In genomic region chr11:64599698-64600211, GRCh38 we compare ENCODE assay signal across 19 cellular contexts. TPM values are rescaled to one million over a fixed set of nuclear protein-coding genes. Genes with fewer than 3 reads are reported as not detected.
A peak's percentile ranks its signal among the peaks of the same experiment; 100 is the strongest.
DNase-seq lines count a peak whose midpoint lies in the region; ATAC-seq and TF ChIP-seq lines count a peak whose summit lies in the region.
"Had no signal": no experiment of that assay in that cellular context is flagged by ENCODE, and none has a peak within 500 bp of the region (broad histone marks: within the 10 kb centered on the region; RNA-seq: fewer than 3 reads in every experiment).

No MANE protein-coding gene starts in this region.

- no peaks in the 10 kb centered on the region for H3K36me3 ChIP-seq in BLaER1
- no peaks in the 10 kb centered on the region for H3K36me3 ChIP-seq in mesenchymal stem cell (ENCODE audit: control insufficient read depth in 1 of 2, insufficient read depth in 2 of 2, low read depth in 1 of 2, low read length in 2 of 2)
- H3K36me3 ChIP-seq in osteoblast (ENCODE audit: insufficient read depth, low read length) = no peaks in the 10 kb centered on the region

- H2AK5ac ChIP-seq in mesenchymal stem cell (ENCODE audit: low read length, severe bottlenecking) = no peak overlapping the region

- no peak overlapping the region for H3K4me3 Mint-ChIP-seq in brain
- H3K4me3 Mint-ChIP-seq: CD4-positive, alpha-beta T cell; HFFc6 had no signal

- no peaks in the 10 kb centered on the region for H3K27me3 ChIP-seq in BLaER1
- peaks cover 22 to 25% of the 10 kb centered on the region in 2 experiments for H3K27me3 ChIP-seq in mesenchymal stem cell (ENCODE audit: control insufficient read depth in 1 of 2, insufficient read depth in 1 of 2, low read length in 2 of 2)
- no peaks in the 10 kb centered on the region for H3K27me3 ChIP-seq in osteoblast (ENCODE audit: insufficient read depth, low read length)

- no peak overlapping the region for H3K14ac ChIP-seq in mesenchymal stem cell (ENCODE audit: low read length in 2 of 2)

- no peak overlapping the region for H3K18ac ChIP-seq in mesenchymal stem cell (ENCODE audit: low read depth in 1 of 2, low read length in 2 of 2)

- H3K4me1 ChIP-seq in BLaER1 = peaks cover 13% of the 10 kb centered on the region
- H3K4me1 ChIP-seq in mesenchymal stem cell (ENCODE audit: control insufficient read depth, insufficient read depth, low read depth, low read length) = no peaks in the 10 kb centered on the region
- H3K4me1 ChIP-seq in osteoblast (ENCODE audit: insufficient read depth, low read length) = no peaks in the 10 kb centered on the region

- H2BK12ac ChIP-seq in mesenchymal stem cell (ENCODE audit: low read length in 2 of 2) = no peak overlapping the region

- no peak for DNase-seq in mesenchymal stem cell
- peak; percentile 85 for DNase-seq in osteoblast (ENCODE audit: insufficient read length, low spot score, missing footprints)
- DNase-seq in activated CD4-positive, alpha-beta T cell treated with anti-CD3 and anti-CD28 coated beads, Interleukin-2, amount 50 U/mL, for 48 hours = no peak
- DNase-seq in left lobe of liver (ENCODE audit: low spot score) = no peak
- no peak for DNase-seq in NCI-H1436 (lab: John Stamatoyannopoulos, UW)
- DNase-seq: ACHN; C1 segment of cervical spinal cord; Calu3; CD4-positive, alpha-beta T cell; DMS 273 treated with DMSO at 0.1 percent for 48 hours; DMS79 treated with DMSO at 0.1 percent for 48 hours; EL; HCEC 1CT; HFFc6 had no signal

- H3K27ac Mint-ChIP-seq in brain = peak overlapping the region in 4 of 5 experiments; percentile 45 to 79 (median 67)
- H3K27ac Mint-ChIP-seq: CD4-positive, alpha-beta T cell; HFFc6 had no signal

- H2BK120ac ChIP-seq in mesenchymal stem cell (ENCODE audit: low read depth, low read length) = no peak overlapping the region

- H3K4me2 ChIP-seq in BLaER1 (no peak overlapping the region), mesenchymal stem cell (ENCODE audit: low read length, poor library complexity, severe bottlenecking) (no peak overlapping the region), osteoblast (ENCODE audit: insufficient read depth, low read length) (no peak overlapping the region)

- no peak overlapping the region for H2AFZ ChIP-seq in mesenchymal stem cell (ENCODE audit: low read depth, low read length)
- H2AFZ ChIP-seq in osteoblast (ENCODE audit: low read length) = no peak overlapping the region

- H3K79me1 ChIP-seq in mesenchymal stem cell (replicated peaks; ENCODE audit: low read length, poor library complexity, severe bottlenecking) = no peaks in the 10 kb centered on the region

- H3K9me3 ChIP-seq in BLaER1 (peaks cover 23% of the 10 kb centered on the region), mesenchymal stem cell (ENCODE audit: control insufficient read depth, low read length) (peaks cover 8% of the 10 kb centered on the region), osteoblast (ENCODE audit: low read depth, low read length) (peaks cover 2% of the 10 kb centered on the region)

- ATAC-seq in left lobe of liver = no peak

- H3K27me3 Mint-ChIP-seq in brain = peaks cover 4% of the 10 kb centered on the region
- H3K27me3 Mint-ChIP-seq: CD4-positive, alpha-beta T cell had no signal

- TF ChIP-seq CTCF in brain (conservative IDR thresholded peaks at IDR 0.05) = no peak
- TF ChIP-seq CTCF in osteoblast (IDR thresholded peaks at IDR 0.05; ENCODE audit: extremely low read depth, low read depth, low read length) = no peak

- H3K79me2 ChIP-seq in osteoblast (ENCODE audit: insufficient read depth, low read length) = no peaks in the 10 kb centered on the region

- H4K91ac ChIP-seq in mesenchymal stem cell (ENCODE audit: low read length) = peak overlapping the region; percentile 52

- peaks cover 5% of the 10 kb centered on the region for H3K4me1 Mint-ChIP-seq in brain

- H3K23ac ChIP-seq in mesenchymal stem cell (ENCODE audit: low read length in 2 of 2) = no peak overlapping the region

- H2BK15ac ChIP-seq in mesenchymal stem cell (ENCODE audit: low read depth, poor library complexity, severe bottlenecking) = no peak overlapping the region

- 90% methylated on average over 17 of the region's 17 CpGs for WGBS in mesenchymal stem cell

- H3K27ac ChIP-seq in BLaER1 (peak overlapping the region; percentile 13; the same call in 1 of the 2 replicates), mesenchymal stem cell (ENCODE audit: low read length, poor library complexity, severe bottlenecking) (no peak overlapping the region), osteoblast (ENCODE audit: low read depth, low read length) (no peak overlapping the region)

- no peak overlapping the region for H3K4me3 ChIP-seq in BLaER1
- H3K4me3 ChIP-seq in mesenchymal stem cell (ENCODE audit: insufficient read depth in 1 of 2, low read depth in 1 of 2, low read length in 2 of 2) = no peak overlapping the region
- H3K4me3 ChIP-seq in osteoblast (ENCODE audit: insufficient read depth, low read length) = no peak overlapping the region

- H3K4ac ChIP-seq in mesenchymal stem cell (ENCODE audit: low read depth in 1 of 2, low read length in 2 of 2) = no peak overlapping the region

- H4K20me1 ChIP-seq in BLaER1 (no peaks in the 10 kb centered on the region), osteoblast (ENCODE audit: insufficient read depth, low read length) (no peaks in the 10 kb centered on the region)

- no peak overlapping the region for H2BK5ac ChIP-seq in mesenchymal stem cell (ENCODE audit: low read depth, low read length, poor library complexity, severe bottlenecking)

- H4K8ac ChIP-seq in mesenchymal stem cell (ENCODE audit: low read length) = no peak overlapping the region

- H3K9ac ChIP-seq in BLaER1 (no peak overlapping the region), mesenchymal stem cell (ENCODE audit: low read length) (no peak overlapping the region)

- peaks cover 0 to 5% (median 0%) of the 10 kb centered on the region in 5 experiments for H3K9me3 Mint-ChIP-seq in brain
- H3K9me3 Mint-ChIP-seq: CD4-positive, alpha-beta T cell; HFFc6 had no signal

- H3K36me3 Mint-ChIP-seq in brain = no peaks in the 10 kb centered on the region

RNA-seq across cellular contexts. Expression of gene SLC22A12, which starts 8.7 kb away (rescaled TPM):
- polyA plus RNA-seq in brain (ENCODE audit: insufficient read depth, low read depth, low replicate concordance) = not detected
- not detected for polyA plus RNA-seq in mesenchymal stem cell (2013, experiment 1 of 2)
- not detected for polyA plus RNA-seq in mesenchymal stem cell (2013, experiment 2 of 2)
- total RNA-seq in osteoblast (not detected in 2 replicates), left lobe of liver (not detected)
- total RNA-seq: A172; Calu3; CD4-positive, alpha-beta T cell; H4; HFFc6; HT1080 had no signal

RNA-seq across cellular contexts. Expression of gene SLC22A11, which starts 44.0 kb away (rescaled TPM):
- polyA plus RNA-seq in brain (ENCODE audit: insufficient read depth, low read depth, low replicate concordance) = not detected
- not detected for polyA plus RNA-seq in mesenchymal stem cell (2013, experiment 1 of 2)
- polyA plus RNA-seq in mesenchymal stem cell (2013, experiment 2 of 2) = not detected
- total RNA-seq in osteoblast (not detected in 2 replicates), left lobe of liver (0.13 TPM)
- total RNA-seq: Calu3; CD4-positive, alpha-beta T cell; H4; HFFc6; HT1080 had no signal
